ENCODE assay signal across 2 cellular contexts in the genomic region with DNA sequence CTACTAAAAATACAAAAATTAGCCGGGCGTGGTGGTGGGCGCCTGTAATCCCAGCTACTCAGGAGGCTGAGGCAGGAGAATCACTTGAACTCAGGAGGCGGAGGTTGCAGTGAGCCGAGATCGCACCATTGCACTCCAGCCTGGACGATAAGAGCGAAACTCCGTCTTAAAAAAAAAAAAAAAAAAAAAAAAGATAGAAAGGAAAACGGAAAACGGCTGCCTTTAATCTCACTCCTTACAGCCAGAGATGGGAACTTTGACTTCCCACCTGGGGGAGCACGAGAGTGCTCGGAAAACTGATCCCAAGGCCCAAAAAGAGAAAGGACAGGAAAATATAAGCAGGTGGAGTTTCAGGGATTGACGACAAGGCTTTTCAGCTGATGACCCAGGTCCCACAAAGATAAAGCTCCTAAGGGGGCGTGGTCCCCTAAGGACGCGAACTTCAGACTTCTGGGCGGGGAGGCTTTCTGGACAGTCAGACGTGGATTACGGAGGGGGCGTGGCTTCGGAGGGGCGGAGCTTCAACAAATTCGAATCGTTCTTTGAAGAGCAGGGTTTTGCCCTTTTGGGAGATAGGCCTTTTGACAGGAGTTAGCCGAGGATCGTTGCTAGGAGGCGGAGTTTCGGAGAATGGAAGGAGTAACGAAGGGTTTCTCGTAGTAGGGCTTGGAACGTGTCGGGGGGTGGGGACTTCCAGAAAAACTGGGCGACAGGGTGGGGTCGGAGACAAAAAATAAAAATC.
A peak's percentile ranks its signal among the peaks of the same experiment; 100 is the strongest.
TF ChIP-seq lines count a peak whose summit lies in the region.

No MANE protein-coding gene starts in this region.

TF ChIP-seq in HEK293T, 16 proteins besides CTCF, POLR2A, EP300 and RAD21:
- peak; percentile 9; the same call in 1 of the 2 replicates for TF ChIP-seq L3MBTL2 (conservative IDR thresholded peaks at IDR 0.05)
- TF ChIP-seq, protein P1, sequence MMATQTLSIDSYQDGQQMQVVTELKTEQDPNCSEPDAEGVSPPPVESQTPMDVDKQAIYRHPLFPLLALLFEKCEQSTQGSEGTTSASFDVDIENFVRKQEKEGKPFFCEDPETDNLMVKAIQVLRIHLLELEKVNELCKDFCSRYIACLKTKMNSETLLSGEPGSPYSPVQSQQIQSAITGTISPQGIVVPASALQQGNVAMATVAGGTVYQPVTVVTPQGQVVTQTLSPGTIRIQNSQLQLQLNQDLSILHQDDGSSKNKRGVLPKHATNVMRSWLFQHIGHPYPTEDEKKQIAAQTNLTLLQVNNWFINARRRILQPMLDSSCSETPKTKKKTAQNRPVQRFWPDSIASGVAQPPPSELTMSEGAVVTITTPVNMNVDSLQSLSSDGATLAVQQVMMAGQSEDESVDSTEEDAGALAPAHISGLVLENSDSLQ (IDR thresholded peaks at IDR 0.05) = peak; percentile 63; the same call in 1 of the 2 replicates
- TF ChIP-seq ARNT (IDR thresholded peaks at IDR 0.05) = no peak

TF ChIP-seq in GM12878, 131 proteins besides CTCF, POLR2A, EP300 and RAD21:
- TF ChIP-seq SMARCA5 (IDR thresholded peaks at IDR 0.05) (peak; percentile 98), SRF (IDR thresholded peaks at IDR 0.05; ENCODE audit: low read depth in 2 of 2, low read length in 2 of 2) (0 out of 4 replicates have a peak, but pooled peaks of 1 of the 2 experiments have one; percentile 4), FOS (IDR thresholded peaks at IDR 0.05; ENCODE audit: borderline replicate concordance, extremely low read depth, insufficient read length) (no peak), BCL11A (IDR thresholded peaks at IDR 0.05; ENCODE audit: low read depth, low read length) (no peak), IKZF2 (IDR thresholded peaks at IDR 0.05) (peak; percentile 43 to 48; a peak in 1 of 4 replicates), ZSCAN29 (IDR thresholded peaks at IDR 0.05) (peak; percentile 79), SMAD1 (IDR thresholded peaks at IDR 0.05; ENCODE audit: low read depth, partially characterized antibody) (peak; percentile 63), CHD4 (IDR thresholded peaks at IDR 0.05) (no peak), NR2C2 (IDR thresholded peaks at IDR 0.05; ENCODE audit: borderline replicate concordance, control insufficient read depth, insufficient read length, low read depth) (no peak), POLR2AphosphoS5 (IDR thresholded peaks at IDR 0.05; ENCODE audit: low read length) (peak; percentile 64), NBN (IDR thresholded peaks at IDR 0.05) (peak; percentile 97), SP1 (IDR thresholded peaks at IDR 0.05; ENCODE audit: low read depth, low read length) (peak; percentile 59), SUZ12 (IDR thresholded peaks at IDR 0.05; ENCODE audit: unreplicated experiment) (no peak), TAF1 (IDR thresholded peaks at IDR 0.05; ENCODE audit: borderline replicate concordance, low read depth, low read length) (peak; percentile 69), WRNIP1 (IDR thresholded peaks at IDR 0.05; ENCODE audit: borderline replicate concordance, low read depth, low read length) (no peak), SMAD5 (IDR thresholded peaks at IDR 0.05; ENCODE audit: low read depth) (peak; percentile 59; the same call in 1 of the 2 replicates), MEF2B (IDR thresholded peaks at IDR 0.05; ENCODE audit: partially characterized antibody, poor library complexity, severe bottlenecking) (peak; percentile 72), ESRRA (IDR thresholded peaks at IDR 0.05; ENCODE audit: low read length) (no peak)
- TF ChIP-seq, protein P2, sequence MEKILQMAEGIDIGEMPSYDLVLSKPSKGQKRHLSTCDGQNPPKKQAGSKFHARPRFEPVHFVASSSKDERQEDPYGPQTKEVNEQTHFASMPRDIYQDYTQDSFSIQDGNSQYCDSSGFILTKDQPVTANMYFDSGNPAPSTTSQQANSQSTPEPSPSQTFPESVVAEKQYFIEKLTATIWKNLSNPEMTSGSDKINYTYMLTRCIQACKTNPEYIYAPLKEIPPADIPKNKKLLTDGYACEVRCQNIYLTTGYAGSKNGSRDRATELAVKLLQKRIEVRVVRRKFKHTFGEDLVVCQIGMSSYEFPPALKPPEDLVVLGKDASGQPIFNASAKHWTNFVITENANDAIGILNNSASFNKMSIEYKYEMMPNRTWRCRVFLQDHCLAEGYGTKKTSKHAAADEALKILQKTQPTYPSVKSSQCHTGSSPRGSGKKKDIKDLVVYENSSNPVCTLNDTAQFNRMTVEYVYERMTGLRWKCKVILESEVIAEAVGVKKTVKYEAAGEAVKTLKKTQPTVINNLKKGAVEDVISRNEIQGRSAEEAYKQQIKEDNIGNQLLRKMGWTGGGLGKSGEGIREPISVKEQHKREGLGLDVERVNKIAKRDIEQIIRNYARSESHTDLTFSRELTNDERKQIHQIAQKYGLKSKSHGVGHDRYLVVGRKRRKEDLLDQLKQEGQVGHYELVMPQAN (conservative IDR thresholded peaks at IDR 0.05) = peak; percentile 54; the same call in 1 of the 2 replicates
- TF ChIP-seq, protein P1 (IDR thresholded peaks at IDR 0.05) = peak; percentile 82
- TF ChIP-seq, protein P3, sequence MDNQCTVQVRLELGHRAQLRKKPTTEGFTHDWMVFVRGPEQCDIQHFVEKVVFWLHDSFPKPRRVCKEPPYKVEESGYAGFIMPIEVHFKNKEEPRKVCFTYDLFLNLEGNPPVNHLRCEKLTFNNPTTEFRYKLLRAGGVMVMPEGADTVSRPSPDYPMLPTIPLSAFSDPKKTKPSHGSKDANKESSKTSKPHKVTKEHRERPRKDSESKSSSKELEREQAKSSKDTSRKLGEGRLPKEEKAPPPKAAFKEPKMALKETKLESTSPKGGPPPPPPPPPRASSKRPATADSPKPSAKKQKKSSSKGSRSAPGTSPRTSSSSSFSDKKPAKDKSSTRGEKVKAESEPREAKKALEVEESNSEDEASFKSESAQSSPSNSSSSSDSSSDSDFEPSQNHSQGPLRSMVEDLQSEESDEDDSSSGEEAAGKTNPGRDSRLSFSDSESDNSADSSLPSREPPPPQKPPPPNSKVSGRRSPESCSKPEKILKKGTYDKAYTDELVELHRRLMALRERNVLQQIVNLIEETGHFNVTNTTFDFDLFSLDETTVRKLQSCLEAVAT (IDR thresholded peaks at IDR 0.05) = peak; percentile 54; the same call in 1 of the 2 replicates
TF ChIP-seq in GM12878: peak in this region for 14.
